ENCODE assay signal across 9 cellular contexts in genomic region chr16:2539168-2539837, GRCh38. TPM values are rescaled to one million over a fixed set of nuclear protein-coding genes. Genes with fewer than 3 reads are reported as not detected.
DNase-seq lines count a peak whose midpoint lies in the region; ATAC-seq and TF ChIP-seq lines count a peak whose summit lies in the region.
"Not testable (repeated sequence)": the region's sequence is repeated elsewhere in the genome, so short reads cannot be mapped to it uniquely, and the experiment has no call there.
"Had no signal": no experiment of that assay in that cellular context is flagged by ENCODE, and none has a peak within 500 bp of the region (broad histone marks: within the 10 kb centered on the region; RNA-seq: fewer than 3 reads in every experiment).

No MANE protein-coding gene starts in this region.

- CTCF ChIA-PET in CD8-positive, alpha-beta T cell (lab: Charles Lee) = interaction anchor here (0.7 kb wide), 1 partner anchor 443 kb away, joined by 6 read pairs; no protein-coding TSS in a partner anchor

- not testable (repeated sequence) for H3K27me3 Mint-ChIP-seq in CD8-positive, alpha-beta T cell (ENCODE audit: low read depth); IgD-negative memory B cell; T-helper 17 cell; endodermal cell (ENCODE audit: insufficient read depth)

- H3K4me1 ChIP-seq in CD8-positive, alpha-beta T cell (ENCODE audit: insufficient read depth, low read length) = peaks cover 28% of the 10 kb centered on the region
- H3K4me1 ChIP-seq in endodermal cell (ENCODE audit: control insufficient read depth, insufficient read depth, low read length) = not testable (repeated sequence)
- H3K4me1 ChIP-seq in neuron (ENCODE audit: insufficient read depth, low read length) (peaks cover 18% of the 10 kb centered on the region), thoracic aorta (ENCODE audit: control insufficient read depth in 1 of 2, low read depth in 2 of 2) (peaks cover 21 to 38% of the 10 kb centered on the region in 2 donors)

- not testable (repeated sequence) for H3K36me3 ChIP-seq in CD8-positive, alpha-beta T cell (ENCODE audit: insufficient read depth, low read length); endodermal cell (ENCODE audit: control insufficient read depth, insufficient read depth, low read length); neuron (ENCODE audit: insufficient read depth, low read length); thoracic aorta

- POLR2A ChIA-PET in CD8-positive, alpha-beta T cell (lab: Charles Lee) = not testable (repeated sequence)

- not testable (repeated sequence) for ATAC-seq in CD8-positive, alpha-beta T cell; T-helper 17 cell; activated naive CD4-positive, alpha-beta T cell treated with anti-CD3 and anti-CD28 coated beads, Interleukin-2, amount 50 U/mL, for 72 hours; thoracic aorta (ENCODE audit: insufficient number of reproducible peaks, low FRiP score, low read depth)

- not testable (repeated sequence) for H3K27ac ChIP-seq in CD8-positive, alpha-beta T cell (ENCODE audit: low read depth, low read length); endodermal cell (ENCODE audit: low read depth, low read length); thoracic aorta

- H3K4me3 Mint-ChIP-seq in CD8-positive, alpha-beta T cell = peak overlapping the region; percentile 87
- H3K4me3 Mint-ChIP-seq in IgD-negative memory B cell = peak overlapping the region; percentile 45 to 92 (median 74)
- peak overlapping the region; percentile 76 for H3K4me3 Mint-ChIP-seq in T-helper 17 cell
- peak overlapping the region; percentile 55 for H3K4me3 Mint-ChIP-seq in endodermal cell

- not testable (repeated sequence) for TF ChIP-seq CTCF in CD8-positive, alpha-beta T cell (IDR thresholded peaks at IDR 0.05); endodermal cell (conservative IDR thresholded peaks at IDR 0.05); thoracic aorta (IDR thresholded peaks at IDR 0.05)

- not testable (repeated sequence) for H3K4me3 ChIP-seq in CD8-positive, alpha-beta T cell (ENCODE audit: low read depth, low read length)
- peak overlapping the region; percentile 82 for H3K4me3 ChIP-seq in endodermal cell (ENCODE audit: low read length)
- peak overlapping the region; percentile 50 for H3K4me3 ChIP-seq in neuron (ENCODE audit: low read length)
- peak overlapping the region; percentile 77 for H3K4me3 ChIP-seq in thoracic aorta

- not testable (repeated sequence) for H3K27me3 ChIP-seq in CD8-positive, alpha-beta T cell (ENCODE audit: insufficient read depth, low read length); endodermal cell (ENCODE audit: control insufficient read depth, insufficient read depth, low read length, poor library complexity, severe bottlenecking); neuron (ENCODE audit: insufficient read depth, low read length); thoracic aorta (replicated peaks; ENCODE audit: insufficient read depth)

- H2AFZ ChIP-seq in neuron (ENCODE audit: low read depth, low read length) = not testable (repeated sequence)

- intact Hi-C loops in CD8-positive, alpha-beta T cell (cut with DNase I, micrococcal nuclease) = loop anchor here (2.0 to 10.0 kb wide), 6 partner anchors 65 to 1955 kb away; partner anchors contain the start of genes CORO7 (in 1 of the 2), CREBBP (in 1 of the 2) and MLST8 (in 1 of the 2)

- 92 to 95% methylated on average over 20 to 25 of the region's 25 CpGs for WGBS in endodermal cell (ENCODE audit: insufficient coverage in 1 of 2, insufficient read length in 1 of 2), 2 experiments

- H3K9me3 Mint-ChIP-seq in CD8-positive, alpha-beta T cell; IgD-negative memory B cell; activated naive CD4-positive, alpha-beta T cell treated with anti-CD3 and anti-CD28 coated beads, Interleukin-2, amount 50 U/mL, for 72 hours; endodermal cell: not testable (repeated sequence)

- peak in 1 of 7 experiments; percentile 11 for DNase-seq in CD8-positive, alpha-beta T cell
- not testable (repeated sequence) for DNase-seq in T-helper 17 cell; activated naive CD4-positive, alpha-beta T cell treated with anti-CD3 and anti-CD28 coated beads, Interleukin-2, amount 50 U/mL, for 72 hours (ENCODE audit: low spot score in 2 of 2); thoracic aorta (ENCODE audit: low spot score)
- DNase-seq in endodermal cell (peak; percentile 28), islet precursor cell (peak; percentile 29)

- peaks cover 43% of the 10 kb centered on the region for H3K4me1 Mint-ChIP-seq in CD8-positive, alpha-beta T cell (ENCODE audit: low read depth)
- H3K4me1 Mint-ChIP-seq in IgD-negative memory B cell (peaks cover 27 to 34% (median 29%) of the 10 kb centered on the region in 3 donors), T-helper 17 cell (peaks cover 28% of the 10 kb centered on the region)
- not testable (repeated sequence) for H3K4me1 Mint-ChIP-seq in endodermal cell

- not testable (repeated sequence) for H3K9ac ChIP-seq in endodermal cell (ENCODE audit: extremely low read depth, low read length, poor library complexity, severe bottlenecking)

- H3K36me3 Mint-ChIP-seq in CD8-positive, alpha-beta T cell = peaks cover 17% of the 10 kb centered on the region
- H3K36me3 Mint-ChIP-seq in IgD-negative memory B cell; T-helper 17 cell (ENCODE audit: low read depth); endodermal cell (ENCODE audit: low read depth): not testable (repeated sequence)
- peaks cover 0 to 10% of the 10 kb centered on the region in 2 donors for H3K36me3 Mint-ChIP-seq in activated naive CD4-positive, alpha-beta T cell treated with anti-CD3 and anti-CD28 coated beads, Interleukin-2, amount 50 U/mL, for 72 hours

- not testable (repeated sequence) for H3K9me3 ChIP-seq in CD8-positive, alpha-beta T cell (ENCODE audit: low read length); T-helper 17 cell (ENCODE audit: control insufficient read depth, low read length, poor library complexity, severe bottlenecking); endodermal cell (ENCODE audit: control insufficient read depth, low read length); neuron (ENCODE audit: low read length); thoracic aorta

- H3K27ac Mint-ChIP-seq in CD8-positive, alpha-beta T cell; T-helper 17 cell; endodermal cell: not testable (repeated sequence)
- peak overlapping the region; percentile 86 to 93 (median 91) for H3K27ac Mint-ChIP-seq in IgD-negative memory B cell
- peak overlapping the region; percentile 48 to 70 for H3K27ac Mint-ChIP-seq in activated naive CD4-positive, alpha-beta T cell treated with anti-CD3 and anti-CD28 coated beads, Interleukin-2, amount 50 U/mL, for 72 hours

RNA-seq across cellular contexts. Expression of gene PDPK1, which starts 1.5 kb away (rescaled TPM):
- 10 to 100 TPM; 42.3 to 49.2 TPM for total RNA-seq in CD8-positive, alpha-beta T cell
- 45.1 TPM for polyA plus RNA-seq in IgD-negative memory B cell
- 10 to 100 TPM; 65.5 to 69.7 TPM for total RNA-seq in T-helper 17 cell
- total RNA-seq in activated naive CD4-positive, alpha-beta T cell treated with anti-CD3 and anti-CD28 coated beads, Interleukin-2, amount 50 U/mL, for 72 hours = 10 to 100 TPM; 36.5 to 57.6 TPM
- total RNA-seq in endodermal cell = 10 to 100 TPM; 29.2 to 30.3 TPM
- 19.6 TPM for polyA plus RNA-seq in endodermal cell (2013, experiment 1 of 2)
- polyA plus RNA-seq in endodermal cell (2013, experiment 2 of 2) = 19.3 TPM
- total RNA-seq in thoracic aorta = 10 to 100 TPM; 31.9 to 44.3 TPM

RNA-seq across cellular contexts. Expression of gene CEMP1, which starts 8.1 kb away (rescaled TPM):
- under 1 TPM; 0.46 to 0.47 TPM for total RNA-seq in CD8-positive, alpha-beta T cell
- polyA plus RNA-seq in IgD-negative memory B cell = 6.2 TPM
- total RNA-seq in T-helper 17 cell = under 1 TPM; 0.23 to 0.75 TPM
- under 1 TPM in 1 of 2 donors, not detected in 1; 0.50 TPM for total RNA-seq in activated naive CD4-positive, alpha-beta T cell treated with anti-CD3 and anti-CD28 coated beads, Interleukin-2, amount 50 U/mL, for 72 hours
- under 1 TPM in 1 of 2 donors, not detected in 1; 0.24 TPM for total RNA-seq in endodermal cell
- not detected for polyA plus RNA-seq in endodermal cell (2013, experiment 1 of 2)
- polyA plus RNA-seq in endodermal cell (2013, experiment 2 of 2) = not detected
- total RNA-seq in thoracic aorta = under 1 TPM in 1 of 2 donors, not detected in 1; 0.63 TPM
- total RNA-seq: LHCN-M2 had no signal

RNA-seq across cellular contexts. Expression of gene AMDHD2, which starts 19.1 kb away (rescaled TPM):
- total RNA-seq in CD8-positive, alpha-beta T cell = 100 to 1,000 TPM; 212 to 226 TPM
- 22.2 TPM for polyA plus RNA-seq in IgD-negative memory B cell
- total RNA-seq in T-helper 17 cell (100 to 1,000 TPM; 189 to 206 TPM), endodermal cell (10 to 100 TPM; 74.6 to 82.2 TPM), thoracic aorta (10 to 100 TPM; 42.6 to 67.0 TPM)
- total RNA-seq in activated naive CD4-positive, alpha-beta T cell treated with anti-CD3 and anti-CD28 coated beads, Interleukin-2, amount 50 U/mL, for 72 hours = 10 to 100 TPM; 37.0 to 37.2 TPM
- polyA plus RNA-seq in endodermal cell (2013, experiment 1 of 2) = 24.8 TPM
- polyA plus RNA-seq in endodermal cell (2013, experiment 2 of 2) = 19.3 TPM

RNA-seq across cellular contexts. Expression of gene ATP6V0C, which starts 25.6 kb away (rescaled TPM):
- 100 to 1,000 TPM; 260 TPM for total RNA-seq in CD8-positive, alpha-beta T cell
- polyA plus RNA-seq in IgD-negative memory B cell = 105 TPM
- 100 to 1,000 TPM; 188 to 189 TPM for total RNA-seq in T-helper 17 cell
- 100 to 1,000 TPM in 1 of 2 donors, 10 to 100 TPM in 1; 94.4 to 127 TPM for total RNA-seq in activated naive CD4-positive, alpha-beta T cell treated with anti-CD3 and anti-CD28 coated beads, Interleukin-2, amount 50 U/mL, for 72 hours
- 100 to 1,000 TPM; 176 to 180 TPM for total RNA-seq in endodermal cell
- polyA plus RNA-seq in endodermal cell (2013, experiment 1 of 2) = 220 TPM
- polyA plus RNA-seq in endodermal cell (2013, experiment 2 of 2) = 207 TPM
- 10 to 100 TPM; 42.5 to 51.3 TPM for total RNA-seq in thoracic aorta
